ENCODE assay signal across 8 cellular contexts in genomic region chr16:29339301-29339700, GRCh38.
DNase-seq lines count a peak whose midpoint lies in the region; ATAC-seq and TF ChIP-seq lines count a peak whose summit lies in the region.
"Not testable (repeated sequence)": the region's sequence is repeated elsewhere in the genome, so short reads cannot be mapped to it uniquely, and the experiment has no call there.

No MANE protein-coding gene starts in this region.

- POLR2A ChIA-PET in GM10248 (lab: Yijun Ruan, JAX), result not testable (repeated sequence)

- not testable (repeated sequence) for H3K4me3 ChIP-seq in spleen

- not testable (repeated sequence) for TF ChIP-seq CTCF in GM10248 (IDR thresholded peaks at IDR 0.05; ENCODE audit: control extremely low read depth, extremely low read depth, low read depth, missing control alignments); spleen (IDR thresholded peaks at IDR 0.05 in 8 of 11, conservative IDR thresholded peaks at IDR 0.05 in 3 of 11)

- peak overlapping the region in 4 of 8 donors; percentile 39 to 73 (median 55) for H3K27ac ChIP-seq in spleen

- CTCF ChIA-PET in GM10248 (lab: Yijun Ruan, JAX), result not testable (repeated sequence)

- not testable (repeated sequence) for H3K4me3 Mint-ChIP-seq in central memory CD8-positive, alpha-beta T cell

- DNase-seq in GM10248 (ENCODE audit: extremely low spot score) (peak; percentile 44), LHCN-M2 (ENCODE audit: low read depth) (peak; percentile 11), spleen (peak; percentile 88)
- DNase-seq in central memory CD8-positive, alpha-beta T cell (ENCODE audit: low spot score in 2 of 2), result not testable (repeated sequence)

- H3K4me1 ChIP-seq in spleen, result peaks cover 0 to 50% (median 10%) of the 10 kb centered on the region in 6 donors

- H3K4me1 Mint-ChIP-seq in central memory CD8-positive, alpha-beta T cell, result not testable (repeated sequence)

- 29 to 76% (median 62%) methylated on average over 5 to 9 of the region's 9 CpGs for WGBS in spleen, 5 donors

- H3K27me3 Mint-ChIP-seq in central memory CD8-positive, alpha-beta T cell, result not testable (repeated sequence)

- not testable (repeated sequence) for TF ChIP-seq POLR2A in spleen (IDR thresholded peaks at IDR 0.05)

- H3K36me3 ChIP-seq in spleen, result not testable (repeated sequence)

- not testable (repeated sequence) for H3K9me3 Mint-ChIP-seq in central memory CD8-positive, alpha-beta T cell

- H3K9me3 ChIP-seq in spleen, result not testable (repeated sequence)

- H3K27me3 ChIP-seq in spleen (replicated peaks in 1 of 7), result not testable (repeated sequence)

- H3K36me3 Mint-ChIP-seq in central memory CD8-positive, alpha-beta T cell (ENCODE audit: insufficient read depth), result not testable (repeated sequence)

- intact Hi-C loops in spleen (cut with DNase I; ENCODE audit: low total_unique reads), result not testable (repeated sequence)

- not testable (repeated sequence) for H3K27ac Mint-ChIP-seq in central memory CD8-positive, alpha-beta T cell (ENCODE audit: low read depth)

- ATAC-seq in GM18909 (IDR thresholded peaks at IDR 0.05; ENCODE audit: poor library complexity, unreplicated experiment), result peak; percentile 78
- ATAC-seq in GM21423 (IDR thresholded peaks at IDR 0.05; ENCODE audit: unreplicated experiment), result peak; percentile 71
- ATAC-seq in HG02798 (IDR thresholded peaks at IDR 0.05; ENCODE audit: poor library complexity, unreplicated experiment), result peak; percentile 85
- peak; percentile 78 for ATAC-seq in HG03159 (IDR thresholded peaks at IDR 0.05; ENCODE audit: unreplicated experiment)
- ATAC-seq in central memory CD8-positive, alpha-beta T cell (replicated peaks; ENCODE audit: extremely low read depth, poor library complexity, severe bottlenecking), result peak; percentile 61
